In the genomic region with DNA sequence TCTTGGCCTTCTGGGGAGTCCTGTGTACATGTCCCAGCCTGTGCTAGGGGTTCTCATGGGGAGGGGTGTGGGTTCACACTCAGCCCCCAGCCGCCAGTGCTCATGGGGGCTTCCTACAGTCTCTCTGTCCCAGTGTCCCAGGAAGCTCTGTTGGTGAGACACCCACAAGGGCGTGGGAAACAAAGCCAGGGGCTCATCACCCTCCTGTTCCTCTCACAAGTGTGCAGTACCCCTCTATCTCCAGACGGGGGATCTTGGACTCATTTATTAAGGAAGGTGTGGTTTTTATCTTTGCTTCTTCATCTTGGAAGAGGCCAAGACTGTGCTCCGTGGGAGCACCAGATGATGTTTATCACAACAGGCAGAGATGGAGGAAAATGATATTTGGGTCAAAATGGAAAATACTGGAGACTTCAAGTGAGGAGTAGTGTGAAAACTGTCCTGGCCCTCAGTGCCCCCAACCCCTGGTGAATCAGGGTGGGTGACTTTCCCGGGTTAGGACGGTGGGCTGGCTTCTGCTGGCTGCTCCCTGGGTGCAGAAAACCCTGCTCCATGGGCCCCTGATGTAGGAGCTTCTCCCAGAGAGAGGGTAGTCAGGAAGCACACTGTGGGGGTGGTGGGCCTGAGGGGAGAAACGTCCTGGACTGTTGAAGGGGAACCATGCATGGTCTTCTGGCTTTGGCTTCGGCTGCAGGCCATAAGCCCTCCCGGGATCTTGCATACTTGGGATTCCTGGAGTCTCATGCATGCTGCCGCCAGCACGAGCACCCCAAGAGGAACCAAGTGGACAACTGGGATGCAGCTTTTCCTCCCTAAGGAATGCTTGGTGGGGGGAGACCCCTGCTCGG, we compare ENCODE assay signal across 2 cellular contexts.
TF ChIP-seq lines count a peak whose summit lies in the region.

No MANE protein-coding gene starts in this region.

TF ChIP-seq in HEK293, 187 proteins besides CTCF, POLR2A, EP300 and RAD21:
- 0 out of 2 replicates have a peak, but pooled peaks have one; percentile 18 for TF ChIP-seq ZFHX2 (tag by site-specific recombination; conservative IDR thresholded peaks at IDR 0.05)
- TF ChIP-seq ZFP41 (tag by site-specific recombination; IDR thresholded peaks at IDR 0.05; ENCODE audit: borderline replicate concordance) = no peak
- TF ChIP-seq EGR2 (tag by site-specific recombination; IDR thresholded peaks at IDR 0.05; ENCODE audit: low read depth) = 0 out of 2 replicates have a peak, but pooled peaks have one; percentile 23

TF ChIP-seq in HepG2, 621 proteins besides CTCF, POLR2A, EP300 and RAD21:
- no peak for TF ChIP-seq PPARG (CRISPR knock-in tag; conservative IDR thresholded peaks at IDR 0.05)
- TF ChIP-seq GPBP1L1 (CRISPR knock-in tag; IDR thresholded peaks at IDR 0.05) = no peak
- TF ChIP-seq ZNF768 (CRISPR knock-in tag; IDR thresholded peaks at IDR 0.05) = no peak
- TF ChIP-seq ZNF572 (CRISPR knock-in tag; IDR thresholded peaks at IDR 0.05) = no peak
- no peak for TF ChIP-seq PHF20 (CRISPR knock-in tag; IDR thresholded peaks at IDR 0.05)
- no peak for TF ChIP-seq NAIF1 (CRISPR knock-in tag; IDR thresholded peaks at IDR 0.05; ENCODE audit: borderline replicate concordance)
- TF ChIP-seq TP53 (CRISPR knock-in tag; conservative IDR thresholded peaks at IDR 0.05) = no peak
- TF ChIP-seq STAG1 (CRISPR knock-in tag; IDR thresholded peaks at IDR 0.05) = 0 out of 2 replicates have a peak, but pooled peaks have one; percentile 9
- TF ChIP-seq TEAD3 (CRISPR knock-in tag; optimal IDR thresholded peaks at IDR 0.05; ENCODE audit: borderline replicate concordance) = peak; percentile 28
- no peak for TF ChIP-seq PRDM15 (CRISPR knock-in tag; IDR thresholded peaks at IDR 0.05)
- TF ChIP-seq ZBTB38 (CRISPR knock-in tag; IDR thresholded peaks at IDR 0.05) = no peak
